ENCODE assay signal across 16 cellular contexts in the genomic region with DNA sequence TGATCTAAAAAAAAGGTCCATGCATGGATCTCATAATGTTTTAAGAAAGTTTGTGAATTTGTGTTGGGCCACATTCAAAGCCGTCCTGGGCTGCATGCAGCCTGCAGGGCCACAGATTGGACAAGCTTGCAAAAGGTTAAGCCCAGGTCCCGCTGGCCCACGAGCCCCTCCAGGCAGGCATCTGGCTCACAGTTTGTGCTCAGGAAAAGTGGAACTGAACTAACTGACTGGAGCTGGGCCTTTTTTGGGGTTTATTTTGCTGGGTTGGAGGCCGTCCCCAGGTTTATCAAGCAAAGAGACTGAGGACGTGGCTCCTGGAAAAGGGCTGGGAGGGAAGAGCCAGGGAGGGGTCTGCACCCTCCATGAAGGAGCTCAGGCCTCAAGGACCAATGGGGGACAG. TPM values are rescaled to one million over a fixed set of nuclear protein-coding genes. Genes with fewer than 3 reads are reported as not detected.
"Had no signal": no experiment of that assay in that cellular context is flagged by ENCODE, and none has a peak within 500 bp of the region (broad histone marks: within the 10 kb centered on the region; RNA-seq: fewer than 3 reads in every experiment).

No MANE protein-coding gene starts in this region.

- H3K27ac Mint-ChIP-seq: activated CD4-positive, alpha-beta T cell treated with anti-CD3 and anti-CD28 coated beads, Interleukin-2, amount 10 ng/mL, durations not matched to agents 24 days and 14 days; memory B cell had no signal

- ATAC-seq: gastroesophageal sphincter, left lung, pancreas, WTC11 had no signal

- H3K27ac ChIP-seq: gastroesophageal sphincter, left lung, pancreas, uterus had no signal

- H3K9me3 ChIP-seq: gastroesophageal sphincter, left lung, pancreas, uterus had no signal

- H3K4me3 Mint-ChIP-seq: activated CD4-positive, alpha-beta T cell treated with anti-CD3 and anti-CD28 coated beads, Interleukin-2, amount 10 ng/mL, durations not matched to agents 24 days and 14 days; activated T-cell treated with anti-CD3 and anti-CD28 coated beads, Interleukin-2, amount 50 U/mL, for 72 hours; memory B cell; neural crest cell; stimulated activated naive CD8-positive, alpha-beta T cell treated with anti-CD3 and anti-CD28 coated beads, Interleukin-15, amount 100 ng/mL, for 72 hours; WTC11 had no signal

- DNase-seq: activated CD4-positive, alpha-beta T cell treated with anti-CD3 and anti-CD28 coated beads, Interleukin-2, amount 10 ng/mL, durations not matched to agents 24 days and 14 days; caudate nucleus; effector memory CD4-positive, alpha-beta T cell; left lung; pancreas; stimulated activated CD4-positive, alpha-beta T cell treated with anti-CD3 and anti-CD28 coated beads, Interleukin-15, amount 100 ng/mL, for 24 hours; stimulated activated CD4-positive, alpha-beta T cell treated with anti-CD3 and anti-CD28 coated beads, Interleukin-4, amount 100 ng/mL, for 24 hours; T-helper 9 cell had no signal

- H3K27me3 Mint-ChIP-seq: activated CD4-positive, alpha-beta T cell treated with anti-CD3 and anti-CD28 coated beads, Interleukin-2, amount 10 ng/mL, durations not matched to agents 24 days and 14 days; memory B cell; stimulated activated naive CD8-positive, alpha-beta T cell treated with anti-CD3 and anti-CD28 coated beads, Interleukin-15, amount 100 ng/mL, for 72 hours had no signal

- H3K9me3 Mint-ChIP-seq: activated CD4-positive, alpha-beta T cell treated with anti-CD3 and anti-CD28 coated beads, Interleukin-2, amount 10 ng/mL, durations not matched to agents 24 days and 14 days; activated T-cell treated with anti-CD3 and anti-CD28 coated beads, Interleukin-2, amount 50 U/mL, for 72 hours; memory B cell; neural crest cell; stimulated activated naive CD8-positive, alpha-beta T cell treated with anti-CD3 and anti-CD28 coated beads, Interleukin-15, amount 100 ng/mL, for 72 hours; WTC11 had no signal

- H3K36me3 ChIP-seq: pancreas, uterus had no signal

- H3K4me3 ChIP-seq: gastroesophageal sphincter, left lung, pancreas, uterus had no signal

- H3K27me3 ChIP-seq: gastroesophageal sphincter, left lung, pancreas, uterus had no signal

- H3K4me1 ChIP-seq: gastroesophageal sphincter, pancreas, uterus had no signal

RNA-seq across cellular contexts. Expression of gene BAIAP2L2, which starts 32.1 kb away (rescaled TPM):
- total RNA-seq: skeletal muscle tissue had no signal

RNA-seq across cellular contexts. Expression of gene SLC16A8, which starts 58.6 kb away (rescaled TPM):
- total RNA-seq: activated CD4-positive, alpha-beta T cell treated with anti-CD3 and anti-CD28 coated beads, Interleukin-2, amount 10 ng/mL, durations not matched to agents 24 days and 14 days; activated T-cell treated with anti-CD3 and anti-CD28 coated beads, Interleukin-2, amount 50 U/mL, for 72 hours; gastroesophageal sphincter had no signal
